ENCODE assay signal across 21 cellular contexts in genomic region chr11:19110290-19110689, GRCh38. TPM values are rescaled to one million over a fixed set of nuclear protein-coding genes. Genes with fewer than 3 reads are reported as not detected.
DNase-seq lines count a peak whose midpoint lies in the region; ATAC-seq, FAIRE-seq and TF ChIP-seq lines count a peak whose summit lies in the region.
"Had no signal": no experiment of that assay in that cellular context is flagged by ENCODE, and none has a peak within 500 bp of the region (broad histone marks: within the 10 kb centered on the region; RNA-seq: fewer than 3 reads in every experiment).

No MANE protein-coding gene starts in this region.

- DNase-seq in DMS153 (lab: John Stamatoyannopoulos, UW) (peak; percentile 37), DMS153 treated with DMSO at 0.1 percent for 48 hours (lab: John Stamatoyannopoulos, UW; ENCODE audit: unreplicated experiment) (no peak), NCI-H2227 treated with DMSO at 0.1 percent for 48 hours (lab: John Stamatoyannopoulos, UW) (peak; percentile 72), heart left ventricle (peak in 4 of 5 donors; percentile 53 to 76 (median 68)), small intestine (peak; percentile 46), HAP-1 (ENCODE audit: low spot score in 2 of 2) (no peak), GM19238 (ENCODE audit: insufficient read length, low spot score) (no peak)
- DNase-seq: activated CD4-positive, alpha-beta T cell treated with anti-CD3 and anti-CD28 coated beads, Interleukin-2, amount 50 U/mL, for 4 hours; activated naive CD8-positive, alpha-beta T cell treated with anti-CD3 and anti-CD28 coated beads, Interleukin-2, amount 50 U/mL, for 24 hours; activated T-cell treated with anti-CD3 and anti-CD28 coated beads, Interleukin-2, amount 50 U/mL, for 72 hours; glutamatergic neuron; NCI-H1930; OCI-M1 had no signal

- in situ Hi-C loops in HAP-1 (cut with MboI; ENCODE audit: low sequenced_read_pairs), result no loop called here

- H3K4me3 ChIP-seq in heart left ventricle, result no peak overlapping the region
- H3K4me3 ChIP-seq in small intestine (ENCODE audit: low read depth in 1 of 2, low read length in 2 of 2), result no peak overlapping the region
- H3K4me3 ChIP-seq in HAP-1, result no peak overlapping the region
- H3K4me3 ChIP-seq: prostate gland had no signal

- 53 to 66% (median 59%) methylated on average over 2 of the region's 2 CpGs for WGBS in heart left ventricle, 4 donors
- WGBS in small intestine, 3 donors, result 35 to 71% (median 53%) methylated on average over 2 of the region's 2 CpGs

- peak in 4 of 12 donors; percentile 8 to 42 (median 30) for TF ChIP-seq CTCF in heart left ventricle (IDR thresholded peaks at IDR 0.05)

- H3K4me1 ChIP-seq in heart left ventricle (peaks cover 0 to 13% (median 0%) of the 10 kb centered on the region in 12 donors), small intestine (ENCODE audit: control insufficient read depth in 2 of 2, insufficient read depth in 1 of 2, low read depth in 1 of 2, low read length in 1 of 2) (no peaks in the 10 kb centered on the region), HAP-1 (no peaks in the 10 kb centered on the region)
- H3K4me1 ChIP-seq: prostate gland had no signal

- H3K9me3 ChIP-seq in heart left ventricle (no peaks in the 10 kb centered on the region), small intestine (ENCODE audit: control insufficient read depth, low read depth) (no peaks in the 10 kb centered on the region), HAP-1 (no peaks in the 10 kb centered on the region)
- H3K9me3 ChIP-seq: prostate gland had no signal

- H3K36me3 ChIP-seq in heart left ventricle (no peaks in the 10 kb centered on the region), small intestine (ENCODE audit: control insufficient read depth in 2 of 2, insufficient read depth in 2 of 2, low read length in 2 of 2) (no peaks in the 10 kb centered on the region), HAP-1 (replicated peaks) (no peaks in the 10 kb centered on the region)
- H3K36me3 ChIP-seq: prostate gland had no signal

- intact Hi-C loops in heart left ventricle (cut with DNase I), result loop anchor here in 7 of 10 donors (2.0 to 10.0 kb wide), 4 partner anchors 33 to 135 kb away; partner anchors contain the start of gene E2F8 (in 1 of the 7)

- ATAC-seq in heart left ventricle (peak; percentile 83 to 96 (median 90)), GM21737 (IDR thresholded peaks at IDR 0.05; ENCODE audit: unreplicated experiment) (no peak)
- ATAC-seq: activated naive CD8-positive, alpha-beta T cell treated with anti-CD3 and anti-CD28 coated beads, Interleukin-2, amount 50 U/mL, for 24 hours; activated T-cell treated with anti-CD3 and anti-CD28 coated beads, Interleukin-2, amount 50 U/mL, for 72 hours; SK-N-SH treated with all-trans-retinoic acid at 6 μM for 48 hours had no signal

- no peak for TF ChIP-seq POLR2A in heart left ventricle (IDR thresholded peaks at IDR 0.05)

- FAIRE-seq in small intestine (lab: Jason Lieb, UNC), result no peak
- FAIRE-seq: A204.1 had no signal

- H3K27ac ChIP-seq in heart left ventricle, result peak overlapping the region in 5 of 12 donors; percentile 10 to 64 (median 37)
- no peak overlapping the region for H3K27ac ChIP-seq in small intestine (ENCODE audit: low read depth in 1 of 2, low read length in 1 of 2)
- H3K27ac ChIP-seq: KMS-11, prostate gland had no signal

- H3K27me3 ChIP-seq in heart left ventricle, result no peaks in the 10 kb centered on the region
- no peaks in the 10 kb centered on the region for H3K27me3 ChIP-seq in small intestine (ENCODE audit: control insufficient read depth in 2 of 2, insufficient read depth in 2 of 2, low read length in 2 of 2)
- peaks cover 12% of the 10 kb centered on the region for H3K27me3 ChIP-seq in HAP-1 (ENCODE audit: low read depth)

RNA-seq across cellular contexts. Expression of gene ZDHHC13, which starts 6.7 kb away (rescaled TPM):
- 10 to 100 TPM in 3 of 9 donors, 1 to 10 TPM in 6; 6.0 to 12.7 (median 8.9) TPM for total RNA-seq in heart left ventricle
- polyA plus RNA-seq in heart left ventricle (10 to 100 TPM in 1 of 2 donors, 1 to 10 TPM in 1; 4.0 to 13.0 TPM), small intestine (10 to 100 TPM in 2 of 3 donors, 1 to 10 TPM in 1; 5.7 to 16.9 (median 12.1) TPM)

RNA-seq across cellular contexts. Expression of gene MRGPRX2, which starts 49.8 kb away (rescaled TPM):
- under 1 TPM in 1 of 9 donors, not detected in 8; 0.13 TPM for total RNA-seq in heart left ventricle
- polyA plus RNA-seq in heart left ventricle, result not detected
- polyA plus RNA-seq in small intestine, result under 1 TPM in 1 of 3 donors, not detected in 2; 0.01 TPM
- total RNA-seq: cerebellum, G401, kidney epithelial cell, prostate gland had no signal

Comparison
In these comparisons a context has a peak if more than half of its experiments do, and no peak if none do; other contexts are left out.
1. DNase-seq: peak in DMS153 (single experiment), NCI-H2227 treated with DMSO at 0.1 percent for 48 hours (single experiment), heart left ventricle (4 of 5) and small intestine (single experiment); none in DMS153 treated with DMSO at 0.1 percent for 48 hours (single experiment), HAP-1 (0 of 2) and GM19238 (single experiment).